Comparison of ENCODE assay signal across 2 cellular contexts in the genomic region with DNA sequence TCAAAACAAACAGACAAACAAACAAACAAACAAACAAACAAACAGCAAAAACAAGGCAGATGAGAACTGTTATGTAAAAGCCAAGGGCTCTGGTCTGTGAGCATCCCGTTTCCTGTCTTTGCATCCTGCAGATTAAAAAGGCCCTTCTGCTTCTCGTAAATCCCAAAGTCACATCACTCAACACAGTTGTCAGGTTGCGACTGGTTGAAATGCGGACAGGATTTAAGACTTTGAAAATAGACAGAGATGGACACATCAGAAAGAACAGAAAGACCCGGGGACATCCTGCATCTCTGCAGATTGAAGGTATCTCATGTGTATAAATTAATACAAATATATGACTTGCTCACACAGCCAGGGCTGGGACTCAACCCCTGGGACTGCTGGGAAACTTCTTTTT.
TF ChIP-seq lines count a peak whose summit lies in the region.

No MANE protein-coding gene starts in this region.

TF ChIP-seq in GM23338, 12 proteins besides CTCF, POLR2A, EP300 and RAD21 (continues in another document):
- no peak for TF ChIP-seq ZNF331 (CRISPR knock-in tag; IDR thresholded peaks at IDR 0.05; ENCODE audit: low read depth)
- no peak for TF ChIP-seq JUNB (IDR thresholded peaks at IDR 0.05; ENCODE audit: unreplicated experiment)
- no peak for TF ChIP-seq STAT1 (IDR thresholded peaks at IDR 0.05; ENCODE audit: unreplicated experiment)
- no peak for TF ChIP-seq ZNF114 (CRISPR knock-in tag; IDR thresholded peaks at IDR 0.05)
- TF ChIP-seq, protein P1, sequence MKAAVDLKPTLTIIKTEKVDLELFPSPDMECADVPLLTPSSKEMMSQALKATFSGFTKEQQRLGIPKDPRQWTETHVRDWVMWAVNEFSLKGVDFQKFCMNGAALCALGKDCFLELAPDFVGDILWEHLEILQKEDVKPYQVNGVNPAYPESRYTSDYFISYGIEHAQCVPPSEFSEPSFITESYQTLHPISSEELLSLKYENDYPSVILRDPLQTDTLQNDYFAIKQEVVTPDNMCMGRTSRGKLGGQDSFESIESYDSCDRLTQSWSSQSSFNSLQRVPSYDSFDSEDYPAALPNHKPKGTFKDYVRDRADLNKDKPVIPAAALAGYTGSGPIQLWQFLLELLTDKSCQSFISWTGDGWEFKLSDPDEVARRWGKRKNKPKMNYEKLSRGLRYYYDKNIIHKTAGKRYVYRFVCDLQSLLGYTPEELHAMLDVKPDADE (IDR thresholded peaks at IDR 0.05): no peak
- no peak for TF ChIP-seq EZH2 (IDR thresholded peaks at IDR 0.05; ENCODE audit: low read depth, unreplicated experiment)
- TF ChIP-seq POLR2AphosphoS5 (IDR thresholded peaks at IDR 0.05; ENCODE audit: low read depth): no peak
- TF ChIP-seq, protein P2, sequence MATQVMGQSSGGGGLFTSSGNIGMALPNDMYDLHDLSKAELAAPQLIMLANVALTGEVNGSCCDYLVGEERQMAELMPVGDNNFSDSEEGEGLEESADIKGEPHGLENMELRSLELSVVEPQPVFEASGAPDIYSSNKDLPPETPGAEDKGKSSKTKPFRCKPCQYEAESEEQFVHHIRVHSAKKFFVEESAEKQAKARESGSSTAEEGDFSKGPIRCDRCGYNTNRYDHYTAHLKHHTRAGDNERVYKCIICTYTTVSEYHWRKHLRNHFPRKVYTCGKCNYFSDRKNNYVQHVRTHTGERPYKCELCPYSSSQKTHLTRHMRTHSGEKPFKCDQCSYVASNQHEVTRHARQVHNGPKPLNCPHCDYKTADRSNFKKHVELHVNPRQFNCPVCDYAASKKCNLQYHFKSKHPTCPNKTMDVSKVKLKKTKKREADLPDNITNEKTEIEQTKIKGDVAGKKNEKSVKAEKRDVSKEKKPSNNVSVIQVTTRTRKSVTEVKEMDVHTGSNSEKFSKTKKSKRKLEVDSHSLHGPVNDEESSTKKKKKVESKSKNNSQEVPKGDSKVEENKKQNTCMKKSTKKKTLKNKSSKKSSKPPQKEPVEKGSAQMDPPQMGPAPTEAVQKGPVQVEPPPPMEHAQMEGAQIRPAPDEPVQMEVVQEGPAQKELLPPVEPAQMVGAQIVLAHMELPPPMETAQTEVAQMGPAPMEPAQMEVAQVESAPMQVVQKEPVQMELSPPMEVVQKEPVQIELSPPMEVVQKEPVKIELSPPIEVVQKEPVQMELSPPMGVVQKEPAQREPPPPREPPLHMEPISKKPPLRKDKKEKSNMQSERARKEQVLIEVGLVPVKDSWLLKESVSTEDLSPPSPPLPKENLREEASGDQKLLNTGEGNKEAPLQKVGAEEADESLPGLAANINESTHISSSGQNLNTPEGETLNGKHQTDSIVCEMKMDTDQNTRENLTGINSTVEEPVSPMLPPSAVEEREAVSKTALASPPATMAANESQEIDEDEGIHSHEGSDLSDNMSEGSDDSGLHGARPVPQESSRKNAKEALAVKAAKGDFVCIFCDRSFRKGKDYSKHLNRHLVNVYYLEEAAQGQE (IDR thresholded peaks at IDR 0.05; ENCODE audit: unreplicated experiment): no peak
- no peak for TF ChIP-seq NANOG (IDR thresholded peaks at IDR 0.05; ENCODE audit: borderline replicate concordance)
- TF ChIP-seq CREB1 (CRISPR knock-in tag; IDR thresholded peaks at IDR 0.05; ENCODE audit: low read depth): no peak

TF ChIP-seq in K562, 482 proteins besides CTCF, POLR2A, EP300 and RAD21:
- TF ChIP-seq NONO (IDR thresholded peaks at IDR 0.05; ENCODE audit: low read depth in 2 of 2, low read length in 1 of 2) (no peak), RBM39 (optimal IDR thresholded peaks at IDR 0.05; ENCODE audit: low read depth, low read length) (no peak), MEIS2 (IDR thresholded peaks at IDR 0.05; ENCODE audit: partially characterized antibody) (peak; percentile 75), COPS2 (conservative IDR thresholded peaks at IDR 0.05) (no peak), SAP30 (IDR thresholded peaks at IDR 0.05; ENCODE audit: borderline replicate concordance, insufficient read depth, low read depth, low read length, poor library complexity, severe bottlenecking) (no peak), SP2 (IDR thresholded peaks at IDR 0.05; ENCODE audit: extremely low read depth, low read depth, low read length, poor library complexity, severe bottlenecking) (no peak)
- TF ChIP-seq, protein P3, sequence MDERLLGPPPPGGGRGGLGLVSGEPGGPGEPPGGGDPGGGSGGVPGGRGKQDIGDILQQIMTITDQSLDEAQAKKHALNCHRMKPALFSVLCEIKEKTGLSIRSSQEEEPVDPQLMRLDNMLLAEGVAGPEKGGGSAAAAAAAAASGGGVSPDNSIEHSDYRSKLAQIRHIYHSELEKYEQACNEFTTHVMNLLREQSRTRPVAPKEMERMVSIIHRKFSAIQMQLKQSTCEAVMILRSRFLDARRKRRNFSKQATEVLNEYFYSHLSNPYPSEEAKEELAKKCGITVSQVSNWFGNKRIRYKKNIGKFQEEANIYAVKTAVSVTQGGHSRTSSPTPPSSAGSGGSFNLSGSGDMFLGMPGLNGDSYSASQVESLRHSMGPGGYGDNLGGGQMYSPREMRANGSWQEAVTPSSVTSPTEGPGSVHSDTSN (CRISPR knock-in tag; IDR thresholded peaks at IDR 0.05; ENCODE audit: low read depth): no peak
- TF ChIP-seq, protein P3 (tag; conservative IDR thresholded peaks at IDR 0.05; ENCODE audit: low read depth): peak; percentile 77
- TF ChIP-seq, protein P4, sequence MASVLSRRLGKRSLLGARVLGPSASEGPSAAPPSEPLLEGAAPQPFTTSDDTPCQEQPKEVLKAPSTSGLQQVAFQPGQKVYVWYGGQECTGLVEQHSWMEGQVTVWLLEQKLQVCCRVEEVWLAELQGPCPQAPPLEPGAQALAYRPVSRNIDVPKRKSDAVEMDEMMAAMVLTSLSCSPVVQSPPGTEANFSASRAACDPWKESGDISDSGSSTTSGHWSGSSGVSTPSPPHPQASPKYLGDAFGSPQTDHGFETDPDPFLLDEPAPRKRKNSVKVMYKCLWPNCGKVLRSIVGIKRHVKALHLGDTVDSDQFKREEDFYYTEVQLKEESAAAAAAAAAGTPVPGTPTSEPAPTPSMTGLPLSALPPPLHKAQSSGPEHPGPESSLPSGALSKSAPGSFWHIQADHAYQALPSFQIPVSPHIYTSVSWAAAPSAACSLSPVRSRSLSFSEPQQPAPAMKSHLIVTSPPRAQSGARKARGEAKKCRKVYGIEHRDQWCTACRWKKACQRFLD (CRISPR knock-in tag; IDR thresholded peaks at IDR 0.05): no peak
- TF ChIP-seq, protein P5, sequence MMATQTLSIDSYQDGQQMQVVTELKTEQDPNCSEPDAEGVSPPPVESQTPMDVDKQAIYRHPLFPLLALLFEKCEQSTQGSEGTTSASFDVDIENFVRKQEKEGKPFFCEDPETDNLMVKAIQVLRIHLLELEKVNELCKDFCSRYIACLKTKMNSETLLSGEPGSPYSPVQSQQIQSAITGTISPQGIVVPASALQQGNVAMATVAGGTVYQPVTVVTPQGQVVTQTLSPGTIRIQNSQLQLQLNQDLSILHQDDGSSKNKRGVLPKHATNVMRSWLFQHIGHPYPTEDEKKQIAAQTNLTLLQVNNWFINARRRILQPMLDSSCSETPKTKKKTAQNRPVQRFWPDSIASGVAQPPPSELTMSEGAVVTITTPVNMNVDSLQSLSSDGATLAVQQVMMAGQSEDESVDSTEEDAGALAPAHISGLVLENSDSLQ (IDR thresholded peaks at IDR 0.05): peak; percentile 20; the same call in 1 of the 2 replicates
- TF ChIP-seq, protein P6, sequence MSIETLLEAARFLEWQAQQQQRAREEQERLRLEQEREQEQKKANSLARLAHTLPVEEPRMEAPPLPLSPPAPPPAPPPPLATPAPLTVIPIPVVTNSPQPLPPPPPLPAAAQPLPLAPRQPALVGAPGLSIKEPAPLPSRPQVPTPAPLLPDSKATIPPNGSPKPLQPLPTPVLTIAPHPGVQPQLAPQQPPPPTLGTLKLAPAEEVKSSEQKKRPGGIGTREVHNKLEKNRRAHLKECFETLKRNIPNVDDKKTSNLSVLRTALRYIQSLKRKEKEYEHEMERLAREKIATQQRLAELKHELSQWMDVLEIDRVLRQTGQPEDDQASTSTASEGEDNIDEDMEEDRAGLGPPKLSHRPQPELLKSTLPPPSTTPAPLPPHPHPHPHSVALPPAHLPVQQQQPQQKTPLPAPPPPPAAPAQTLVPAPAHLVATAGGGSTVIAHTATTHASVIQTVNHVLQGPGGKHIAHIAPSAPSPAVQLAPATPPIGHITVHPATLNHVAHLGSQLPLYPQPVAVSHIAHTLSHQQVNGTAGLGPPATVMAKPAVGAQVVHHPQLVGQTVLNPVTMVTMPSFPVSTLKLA (conservative IDR thresholded peaks at IDR 0.05): no peak
